ENCODE assay signal across 9 cellular contexts in the genomic region with DNA sequence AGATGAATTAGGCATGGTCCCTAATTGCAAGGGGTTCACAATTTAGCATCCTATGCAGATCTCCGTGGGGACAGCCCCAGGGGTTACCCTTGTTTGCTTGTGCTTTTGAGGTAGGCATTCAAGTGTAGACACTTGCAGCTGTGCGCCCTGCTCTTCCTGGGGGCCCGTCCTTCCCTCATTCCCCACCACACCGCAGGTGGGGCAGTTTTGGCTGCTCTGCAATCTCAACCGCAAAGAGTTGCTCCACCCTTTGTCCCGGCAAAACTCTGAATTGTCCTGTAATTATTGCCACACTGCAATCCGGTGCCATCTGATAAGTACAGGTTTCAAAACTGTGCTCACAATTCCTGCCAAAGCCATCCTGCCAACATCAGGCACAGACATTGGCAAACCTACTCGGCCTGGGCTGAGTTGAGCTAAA.
DNase-seq lines count a peak whose midpoint lies in the region; ATAC-seq and TF ChIP-seq lines count a peak whose summit lies in the region.
"Had no signal": no experiment of that assay in that cellular context is flagged by ENCODE, and none has a peak within 500 bp of the region (broad histone marks: within the 10 kb centered on the region; RNA-seq: fewer than 3 reads in every experiment).

No MANE protein-coding gene starts in this region.

- H3K27ac ChIP-seq in KMS-11 (peak overlapping the region; percentile 30; the same call in 1 of the 2 replicates), prostate gland (peak overlapping the region in 1 of 2 donors; percentile 53)

- no peaks in the 10 kb centered on the region for H3K9me3 Mint-ChIP-seq in activated B cell treated with CpG ODN at 0.5 μM for 24 hours
- no peaks in the 10 kb centered on the region for H3K9me3 Mint-ChIP-seq in activated CD4-positive, alpha-beta T cell treated with anti-CD3 and anti-CD28 coated beads, Interleukin-2, amount 10 ng/mL, durations not matched to agents 24 days and 14 days
- H3K9me3 Mint-ChIP-seq: endodermal cell had no signal

- no peaks in the 10 kb centered on the region for H3K27me3 Mint-ChIP-seq in activated B cell treated with CpG ODN at 0.5 μM for 24 hours
- H3K27me3 Mint-ChIP-seq in activated CD4-positive, alpha-beta T cell treated with anti-CD3 and anti-CD28 coated beads, Interleukin-2, amount 10 ng/mL, durations not matched to agents 24 days and 14 days, result peaks cover 10% of the 10 kb centered on the region

- H3K4me2 ChIP-seq in KMS-11, result peak overlapping the region; percentile 41

- H4K20me1 ChIP-seq in KMS-11 (ENCODE audit: insufficient read depth), result no peaks in the 10 kb centered on the region

- CTCF ChIA-PET in activated B cell treated with CpG ODN at 0.5 μM for 24 hours (lab: Charles Lee), result interaction anchor here (0.8 to 2.7 kb wide), 7 partner anchors 9 to 89 kb away, joined by 3 to 14 read pairs (median 4); no protein-coding TSS in a partner anchor

- peak; percentile 55 for ATAC-seq in GM21367 (IDR thresholded peaks at IDR 0.05; ENCODE audit: unreplicated experiment)
- peak; percentile 82 for ATAC-seq in activated B cell treated with CpG ODN at 0.5 μM for 24 hours (ENCODE audit: low read depth)
- no peak for ATAC-seq in GM21528 (IDR thresholded peaks at IDR 0.05; ENCODE audit: low FRiP score, unreplicated experiment)

- intact Hi-C loops in activated B cell treated with CpG ODN at 0.5 μM for 24 hours (cut with micrococcal nuclease) (loop anchor here (1.0 to 2.0 kb wide), 7 partner anchors 9 to 66 kb away; a partner anchor contains a TSS), prostate gland (cut with DNase I) (no loop called here)
- intact Hi-C loops in activated CD4-positive, alpha-beta T cell treated with anti-CD3 and anti-CD28 coated beads, Interleukin-2, amount 10 ng/mL, durations not matched to agents 24 days and 14 days (cut with micrococcal nuclease), result no loop called here

- no peaks in the 10 kb centered on the region for H3K9me3 ChIP-seq in prostate gland

- peaks cover 90% of the 10 kb centered on the region for H3K4me1 Mint-ChIP-seq in activated B cell treated with CpG ODN at 0.5 μM for 24 hours
- H3K4me1 Mint-ChIP-seq in activated CD4-positive, alpha-beta T cell treated with anti-CD3 and anti-CD28 coated beads, Interleukin-2, amount 10 ng/mL, durations not matched to agents 24 days and 14 days, result peaks cover 27% of the 10 kb centered on the region
- H3K4me1 Mint-ChIP-seq: endodermal cell had no signal

- WGBS in prostate gland, result 28% methylated on average over 8 of the region's 8 CpGs

- no peak overlapping the region for H3K9ac ChIP-seq in KMS-11

- no peak for DNase-seq in activated B cell treated with CpG ODN at 0.5 μM for 24 hours
- peak; percentile 80 for DNase-seq in prostate gland (ENCODE audit: low spot score)
- DNase-seq in activated CD4-positive, alpha-beta T cell treated with anti-CD3 and anti-CD28 coated beads, Interleukin-2, amount 10 ng/mL, durations not matched to agents 24 days and 14 days, result no peak
- DNase-seq in effector CD4-positive, alpha-beta T cell, result no peak
- DNase-seq in SHP77 (lab: John Stamatoyannopoulos, UW), result no peak
- DNase-seq: endodermal cell had no signal

- no peaks in the 10 kb centered on the region for H3K79me2 ChIP-seq in KMS-11 (ENCODE audit: insufficient read depth, low read depth)

- POLR2A ChIA-PET in activated B cell treated with CpG ODN at 0.5 μM for 24 hours (lab: Charles Lee), result interaction anchor here (0.7 to 5.4 kb wide), 11 partner anchors 9 to 428 kb away, joined by 3 to 50 read pairs (median 5); a partner anchor contains a TSS

- peak overlapping the region; percentile 62 for H3K4me3 Mint-ChIP-seq in activated B cell treated with CpG ODN at 0.5 μM for 24 hours
- no peak overlapping the region for H3K4me3 Mint-ChIP-seq in activated CD4-positive, alpha-beta T cell treated with anti-CD3 and anti-CD28 coated beads, Interleukin-2, amount 10 ng/mL, durations not matched to agents 24 days and 14 days
- H3K4me3 Mint-ChIP-seq: endodermal cell had no signal

- H3K27me3 ChIP-seq in KMS-11 (ENCODE audit: insufficient read depth, low read depth), result no peaks in the 10 kb centered on the region
- H3K27me3 ChIP-seq in prostate gland (replicated peaks; ENCODE audit: insufficient read depth), result no peaks in the 10 kb centered on the region

- no peak for TF ChIP-seq CTCF in KMS-11 (conservative IDR thresholded peaks at IDR 0.05; ENCODE audit: low read depth, low read length)
- TF ChIP-seq CTCF in activated B cell treated with CpG ODN at 0.5 μM for 24 hours (IDR thresholded peaks at IDR 0.05), result no peak
- TF ChIP-seq CTCF in prostate gland (IDR thresholded peaks at IDR 0.05), result no peak

- peak overlapping the region; percentile 72 for H3K27ac Mint-ChIP-seq in activated B cell treated with CpG ODN at 0.5 μM for 24 hours
- no peak overlapping the region for H3K27ac Mint-ChIP-seq in activated CD4-positive, alpha-beta T cell treated with anti-CD3 and anti-CD28 coated beads, Interleukin-2, amount 10 ng/mL, durations not matched to agents 24 days and 14 days
- H3K27ac Mint-ChIP-seq: endodermal cell had no signal

- H3K36me3 ChIP-seq in KMS-11 (ENCODE audit: insufficient read depth) (no peaks in the 10 kb centered on the region), prostate gland (no peaks in the 10 kb centered on the region)

- peaks cover 45% of the 10 kb centered on the region for H3K4me1 ChIP-seq in KMS-11 (ENCODE audit: low read depth, poor library complexity, severe bottlenecking)
- no peaks in the 10 kb centered on the region for H3K4me1 ChIP-seq in prostate gland (replicated peaks)

- H2AFZ ChIP-seq in KMS-11 (ENCODE audit: low read depth), result peak overlapping the region; percentile 29; the same call in 1 of the 2 replicates

- no peak for TF ChIP-seq POLR2A in prostate gland (IDR thresholded peaks at IDR 0.05)

- no peaks in the 10 kb centered on the region for H3K36me3 Mint-ChIP-seq in activated B cell treated with CpG ODN at 0.5 μM for 24 hours (ENCODE audit: low read depth)
- H3K36me3 Mint-ChIP-seq in activated CD4-positive, alpha-beta T cell treated with anti-CD3 and anti-CD28 coated beads, Interleukin-2, amount 10 ng/mL, durations not matched to agents 24 days and 14 days (ENCODE audit: low read depth), result no peaks in the 10 kb centered on the region

- H3K4me3 ChIP-seq in KMS-11 (IDR thresholded peaks at IDR 0.05; ENCODE audit: insufficient read depth, low read depth, low read length) (no peak overlapping the region), prostate gland (no peak overlapping the region)
